Comparison of ENCODE assay signal across 8 cellular contexts in the genomic region with DNA sequence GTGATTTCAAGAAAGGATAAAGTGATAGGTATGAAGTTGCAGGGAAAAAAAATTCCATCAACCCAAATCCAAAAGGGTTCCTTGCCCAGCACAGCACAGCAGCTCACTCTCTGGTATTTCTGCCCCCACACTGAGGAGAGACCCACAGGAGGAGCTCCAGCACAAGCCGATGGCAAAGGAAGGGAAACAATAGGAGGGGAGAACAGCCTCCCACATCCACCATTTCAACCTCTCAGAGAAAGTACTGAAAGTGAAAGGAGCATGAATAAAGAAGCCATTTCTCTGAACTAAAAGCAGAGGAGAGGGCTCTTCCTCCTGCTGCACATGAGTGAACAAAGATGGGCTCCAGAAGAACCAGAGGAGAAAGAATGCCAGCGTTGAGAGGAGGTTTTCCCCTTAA. TPM values are rescaled to one million over a fixed set of nuclear protein-coding genes. Genes with fewer than 3 reads are reported as not detected.
A peak's percentile ranks its signal among the peaks of the same experiment; 100 is the strongest.
DNase-seq lines count a peak whose midpoint lies in the region; ATAC-seq, FAIRE-seq and TF ChIP-seq lines count a peak whose summit lies in the region.

No MANE protein-coding gene starts in this region.

- H3K9ac ChIP-seq in kidney (ENCODE audit: low read length in 2 of 2): no peak overlapping the region

- H3K27ac ChIP-seq in AG04450 (ENCODE audit: low read depth, low read length): peak overlapping the region; percentile 70
- no peak overlapping the region for H3K27ac ChIP-seq in kidney (ENCODE audit: low read depth in 2 of 2, low read length in 2 of 2)

- no peaks in the 10 kb centered on the region for H3K27me3 ChIP-seq in AG04450 (ENCODE audit: control insufficient read depth, insufficient read depth, low read length)

- H3K4me3 ChIP-seq in AG04450 (ENCODE audit: low read depth, low read length) (no peak overlapping the region), kidney (ENCODE audit: low read length in 2 of 2) (peak overlapping the region; percentile 1 to 23)

- TF ChIP-seq CTCF in AG04450 (IDR thresholded peaks at IDR 0.05; ENCODE audit: low read depth, low read length) (peak; percentile 48), kidney (IDR thresholded peaks at IDR 0.05; ENCODE audit: borderline replicate concordance, extremely low read depth, insufficient read depth) (peak; percentile 16)

- no peak for FAIRE-seq in kidney (lab: Jason Lieb, UNC)

- CTCF ChIA-PET in AG04450 (lab: Charles Lee): interaction anchor here (0.8 to 1.1 kb wide), 4 partner anchors 11 to 52 kb away, joined by 3 to 6 read pairs (median 4); no protein-coding TSS in a partner anchor

- ATAC-seq in GM19395 (IDR thresholded peaks at IDR 0.05; ENCODE audit: unreplicated experiment) (peak; percentile 46), GM21529 (IDR thresholded peaks at IDR 0.05; ENCODE audit: unreplicated experiment) (no peak)

- POLR2A ChIA-PET in AG04450 (lab: Yijun Ruan, JAX): interaction anchor here (1.1 kb wide), 2 partner anchors 54 to 77 kb away, joined by 3 to 5 read pairs; a partner anchor contains a TSS

- H3K4me1 Mint-ChIP-seq in activated T-helper 2 cell treated with anti-CD3 and anti-CD28 coated beads, Interferon-gamma antibody, Interleukin-2, Interleukin-4, amounts not matched to agents 10 μg/mL and 5 μg/mL and 100 μg/mL, durations not matched to agents 14 hours and 24 hours and 36 hours (ENCODE audit: low read depth): peaks cover 30% of the 10 kb centered on the region

- no peaks in the 10 kb centered on the region for H3K27me3 Mint-ChIP-seq in activated T-helper 2 cell treated with anti-CD3 and anti-CD28 coated beads, Interferon-gamma antibody, Interleukin-2, Interleukin-4, amounts not matched to agents 10 μg/mL and 5 μg/mL and 100 μg/mL, durations not matched to agents 14 hours and 24 hours and 36 hours (ENCODE audit: low read depth)

- peaks cover 20 to 21% of the 10 kb centered on the region in 2 donors for H3K4me1 ChIP-seq in kidney (ENCODE audit: control insufficient read depth in 1 of 2, insufficient read depth in 1 of 2, low read depth in 1 of 2, low read length in 2 of 2)

- H3K36me3 ChIP-seq in kidney (ENCODE audit: control insufficient read depth in 1 of 2, insufficient read depth in 2 of 2, low read length in 2 of 2): no peaks in the 10 kb centered on the region

- no peaks in the 10 kb centered on the region for H3K36me3 Mint-ChIP-seq in activated T-helper 2 cell treated with anti-CD3 and anti-CD28 coated beads, Interferon-gamma antibody, Interleukin-2, Interleukin-4, amounts not matched to agents 10 μg/mL and 5 μg/mL and 100 μg/mL, durations not matched to agents 14 hours and 24 hours and 36 hours (ENCODE audit: low read depth)

- peak overlapping the region; percentile 86 for H3K27ac Mint-ChIP-seq in activated T-helper 2 cell treated with anti-CD3 and anti-CD28 coated beads, Interferon-gamma antibody, Interleukin-2, Interleukin-4, amounts not matched to agents 10 μg/mL and 5 μg/mL and 100 μg/mL, durations not matched to agents 14 hours and 24 hours and 36 hours

- no peaks in the 10 kb centered on the region for H3K9me3 Mint-ChIP-seq in activated T-helper 2 cell treated with anti-CD3 and anti-CD28 coated beads, Interferon-gamma antibody, Interleukin-2, Interleukin-4, amounts not matched to agents 10 μg/mL and 5 μg/mL and 100 μg/mL, durations not matched to agents 14 hours and 24 hours and 36 hours

- peak overlapping the region; percentile 76 for H3K4me3 Mint-ChIP-seq in activated T-helper 2 cell treated with anti-CD3 and anti-CD28 coated beads, Interferon-gamma antibody, Interleukin-2, Interleukin-4, amounts not matched to agents 10 μg/mL and 5 μg/mL and 100 μg/mL, durations not matched to agents 14 hours and 24 hours and 36 hours (ENCODE audit: low read depth)

- H3K9me3 ChIP-seq in AG04450 (ENCODE audit: control insufficient read depth, insufficient read depth, low read length) (no peaks in the 10 kb centered on the region), kidney (ENCODE audit: control insufficient read depth in 1 of 2, low read length in 2 of 2) (no peaks in the 10 kb centered on the region)

- DNase-seq in AG04450 (ENCODE audit: low read depth, low spot score) (peak; percentile 13), kidney (no peak), NCI-H1048 (lab: John Stamatoyannopoulos, UW) (no peak), NCI-H2107 (lab: John Stamatoyannopoulos, UW) (no peak), NCI-H2227 treated with DMSO at 0.1 percent for 48 hours (lab: John Stamatoyannopoulos, UW) (no peak)
- DNase-seq in activated T-helper 2 cell treated with anti-CD3 and anti-CD28 coated beads, Interferon-gamma antibody, Interleukin-2, Interleukin-4, amounts not matched to agents 10 μg/mL and 5 μg/mL and 100 μg/mL, durations not matched to agents 14 hours and 24 hours and 36 hours (ENCODE audit: low spot score): no peak

- intact Hi-C loops in activated T-helper 2 cell treated with anti-CD3 and anti-CD28 coated beads, Interferon-gamma antibody, Interleukin-2, Interleukin-4, amounts not matched to agents 10 μg/mL and 5 μg/mL and 100 μg/mL, durations not matched to agents 14 hours and 24 hours and 36 hours (cut with micrococcal nuclease): loop anchor here (5.0 kb wide), 3 partner anchors 115 to 380 kb away; a partner anchor contains a TSS
- intact Hi-C loops in kidney (cut with DNase I): no loop called here

RNA-seq across cellular contexts. Expression of a gene that starts 54.9 kb away (rescaled TPM):
- 18.6 and 18.9 TPM in 2 replicates for polyA plus RNA-seq in AG04450 (2011; rRNA removed)
- 46.3 and 48.7 TPM in 2 replicates for polyA minus RNA-seq in AG04450 (2011; rRNA and poly(A)+ RNA removed)
- 8.9 TPM in 2 replicates for total RNA-seq in activated T-helper 2 cell treated with anti-CD3 and anti-CD28 coated beads, Interferon-gamma antibody, Interleukin-2, Interleukin-4, amounts not matched to agents 10 μg/mL and 5 μg/mL and 100 μg/mL, durations not matched to agents 14 hours and 24 hours and 36 hours
- 20.3 TPM for total RNA-seq in kidney
- 2.9 TPM for polyA plus RNA-seq in kidney (ENCODE audit: insufficient read depth, low read depth, low replicate concordance)
